In genomic region chr11:71420455-71421241, GRCh38 we compare ENCODE assay signal across 9 cellular contexts. TPM values are rescaled to one million over a fixed set of nuclear protein-coding genes. Genes with fewer than 3 reads are reported as not detected.
DNase-seq lines count a peak whose midpoint lies in the region; ATAC-seq and TF ChIP-seq lines count a peak whose summit lies in the region.
"Had no signal": no experiment of that assay in that cellular context is flagged by ENCODE, and none has a peak within 500 bp of the region (broad histone marks: within the 10 kb centered on the region; RNA-seq: fewer than 3 reads in every experiment).

No MANE protein-coding gene starts in this region.

- no peaks in the 10 kb centered on the region for H3K4me1 Mint-ChIP-seq in natural killer cell
- H3K4me1 Mint-ChIP-seq in natural killer cell treated with Interleukin-12 subunit alpha and Interleukin-12 subunit beta and Interleukin-15 and Interleukin-18, amount 100 ng/mL, for 72 hours (ENCODE audit: low read depth in 2 of 2), result no peaks in the 10 kb centered on the region
- H3K4me1 Mint-ChIP-seq: central memory CD8-positive, alpha-beta T cell had no signal

- no peak overlapping the region for H3K4me3 Mint-ChIP-seq in natural killer cell
- no peak overlapping the region for H3K4me3 Mint-ChIP-seq in natural killer cell treated with Interleukin-12 subunit alpha and Interleukin-12 subunit beta and Interleukin-15 and Interleukin-18, amount 100 ng/mL, for 72 hours
- H3K4me3 Mint-ChIP-seq: central memory CD8-positive, alpha-beta T cell had no signal

- no peaks in the 10 kb centered on the region for H3K36me3 ChIP-seq in WERI-Rb-1
- H3K36me3 ChIP-seq in spleen, result no peaks in the 10 kb centered on the region

- no peaks in the 10 kb centered on the region for H3K9me3 Mint-ChIP-seq in natural killer cell
- no peaks in the 10 kb centered on the region for H3K9me3 Mint-ChIP-seq in natural killer cell treated with Interleukin-12 subunit alpha and Interleukin-12 subunit beta and Interleukin-15 and Interleukin-18, amount 100 ng/mL, for 72 hours
- H3K9me3 Mint-ChIP-seq: central memory CD8-positive, alpha-beta T cell had no signal

- H3K27me3 ChIP-seq in WERI-Rb-1 (ENCODE audit: insufficient read depth, low read depth, severe bottlenecking) (no peaks in the 10 kb centered on the region), spleen (replicated peaks in 1 of 7) (no peaks in the 10 kb centered on the region)

- peaks cover 0 to 33% (median 12%) of the 10 kb centered on the region in 6 donors for H3K4me1 ChIP-seq in spleen

- ATAC-seq in natural killer cell, result no peak
- no peak for ATAC-seq in natural killer cell treated with Interleukin-12 subunit alpha and Interleukin-12 subunit beta and Interleukin-15 and Interleukin-18, amount 100 ng/mL, for 72 hours
- ATAC-seq in left cardiac atrium, result peak; percentile 19 to 62
- no peak for ATAC-seq in HG03460 (IDR thresholded peaks at IDR 0.05; ENCODE audit: unreplicated experiment)
- no peak for ATAC-seq in GM21576 (IDR thresholded peaks at IDR 0.05; ENCODE audit: unreplicated experiment)

- TF ChIP-seq CTCF in natural killer cell (IDR thresholded peaks at IDR 0.05), result peak; percentile 17
- peak; percentile 92 for TF ChIP-seq CTCF in WERI-Rb-1 (IDR thresholded peaks at IDR 0.05; ENCODE audit: low read depth, low read length)
- peak; percentile 30 to 71 (median 64) for TF ChIP-seq CTCF in spleen (IDR thresholded peaks at IDR 0.05 in 8 of 11, conservative IDR thresholded peaks at IDR 0.05 in 3 of 11)

- H3K27me3 Mint-ChIP-seq in natural killer cell (ENCODE audit: low read depth in 2 of 2), result peaks cover 0 to 3% of the 10 kb centered on the region in 2 donors
- H3K27me3 Mint-ChIP-seq in natural killer cell treated with Interleukin-12 subunit alpha and Interleukin-12 subunit beta and Interleukin-15 and Interleukin-18, amount 100 ng/mL, for 72 hours, result peaks cover 0 to 3% of the 10 kb centered on the region in 2 donors

- H3K27ac ChIP-seq in WERI-Rb-1 (no peak overlapping the region), spleen (no peak overlapping the region)

- no peaks in the 10 kb centered on the region for H3K36me3 Mint-ChIP-seq in natural killer cell
- H3K36me3 Mint-ChIP-seq in natural killer cell treated with Interleukin-12 subunit alpha and Interleukin-12 subunit beta and Interleukin-15 and Interleukin-18, amount 100 ng/mL, for 72 hours, result no peaks in the 10 kb centered on the region

- no peak overlapping the region for H3K4me3 ChIP-seq in WERI-Rb-1 (ENCODE audit: low read depth, low read length)
- no peak overlapping the region for H3K4me3 ChIP-seq in spleen

- H3K9me3 ChIP-seq in WERI-Rb-1 (ENCODE audit: severe bottlenecking) (no peaks in the 10 kb centered on the region), spleen (no peaks in the 10 kb centered on the region)

- no peak for TF ChIP-seq POLR2A in spleen (IDR thresholded peaks at IDR 0.05)

- H3K27ac Mint-ChIP-seq in natural killer cell, result no peak overlapping the region
- H3K27ac Mint-ChIP-seq in natural killer cell treated with Interleukin-12 subunit alpha and Interleukin-12 subunit beta and Interleukin-15 and Interleukin-18, amount 100 ng/mL, for 72 hours, result no peak overlapping the region

- no peak for DNase-seq in natural killer cell
- no peak for DNase-seq in natural killer cell treated with Interleukin-12 subunit alpha and Interleukin-12 subunit beta and Interleukin-15 and Interleukin-18, amount 100 ng/mL, for 72 hours (ENCODE audit: low spot score)
- peak; percentile 66 for DNase-seq in NCI-H1092 (lab: John Stamatoyannopoulos, UW)
- peak; percentile 68 for DNase-seq in WERI-Rb-1
- no peak for DNase-seq in left cardiac atrium
- DNase-seq in spleen, result no peak

- intact Hi-C loops in natural killer cell (cut with micrococcal nuclease), result no loop called here
- intact Hi-C loops in left cardiac atrium (cut with DNase I), result loop anchor here in 1 of 2 donors (5.0 kb wide), 1 partner anchor 333 kb away; no protein-coding TSS in a partner anchor
- intact Hi-C loops in spleen (cut with DNase I; ENCODE audit: low total_unique reads), result no loop called here

- 64 to 70% (median 66%) methylated on average over 16 of the region's 16 CpGs for WGBS in spleen, 5 donors

RNA-seq across cellular contexts. Expression of gene DHCR7, which starts 27.5 kb away (rescaled TPM):
- 10 to 100 TPM; 12.5 to 18.1 (median 15.9) TPM for total RNA-seq in natural killer cell
- 100 to 1,000 TPM in 1 of 2 donors, 10 to 100 TPM in 1; 75.8 to 104 TPM for total RNA-seq in natural killer cell treated with Interleukin-12 subunit alpha and Interleukin-12 subunit beta and Interleukin-15 and Interleukin-18, amount 100 ng/mL, for 72 hours
- 10 to 100 TPM; 53.8 to 63.3 TPM for total RNA-seq in left cardiac atrium
- total RNA-seq in spleen, result 10 to 100 TPM; 10.9 to 26.4 (median 18.2) TPM
- 1 to 10 TPM; 3.6 to 6.2 (median 4.4) TPM for polyA plus RNA-seq in spleen

RNA-seq across cellular contexts. Expression of gene NADSYN1, which starts 32.4 kb away (rescaled TPM):
- 100 to 1,000 TPM; 134 to 156 (median 150) TPM for total RNA-seq in natural killer cell
- total RNA-seq in natural killer cell treated with Interleukin-12 subunit alpha and Interleukin-12 subunit beta and Interleukin-15 and Interleukin-18, amount 100 ng/mL, for 72 hours, result 100 to 1,000 TPM; 117 to 129 TPM
- total RNA-seq in left cardiac atrium, result 10 to 100 TPM; 25.9 to 26.7 TPM
- 100 to 1,000 TPM in 6 of 7 donors, 10 to 100 TPM in 1; 89.6 to 137 (median 112) TPM for total RNA-seq in spleen
- 100 to 1,000 TPM in 1 of 3 donors, 10 to 100 TPM in 2; 68.4 to 101 (median 74.4) TPM for polyA plus RNA-seq in spleen

Comparison
In these comparisons a context has a peak if more than half of its experiments do, and no peak if none do; other contexts are left out.
1. ATAC-seq: peak in left cardiac atrium (2 of 2); none in natural killer cell (0 of 3), natural killer cell treated with Interleukin-12 subunit alpha and Interleukin-12 subunit beta and Interleukin-15 and Interleukin-18, amount 100 ng/mL, for 72 hours (0 of 2), HG03460 (single experiment) and GM21576 (single experiment).
2. DNase-seq: peak in NCI-H1092 (single experiment) and WERI-Rb-1 (single experiment); none in natural killer cell (single experiment), natural killer cell treated with Interleukin-12 subunit alpha and Interleukin-12 subunit beta and Interleukin-15 and Interleukin-18, amount 100 ng/mL, for 72 hours (single experiment), left cardiac atrium (single experiment) and spleen (single experiment).
3. CTCF ChIP-seq: peak in every context shown above with its lines; median percentile 92 in WERI-Rb-1; 64 in spleen; 17 in natural killer cell.